Comparison of ENCODE assay signal across 8 cellular contexts in the genomic region with DNA sequence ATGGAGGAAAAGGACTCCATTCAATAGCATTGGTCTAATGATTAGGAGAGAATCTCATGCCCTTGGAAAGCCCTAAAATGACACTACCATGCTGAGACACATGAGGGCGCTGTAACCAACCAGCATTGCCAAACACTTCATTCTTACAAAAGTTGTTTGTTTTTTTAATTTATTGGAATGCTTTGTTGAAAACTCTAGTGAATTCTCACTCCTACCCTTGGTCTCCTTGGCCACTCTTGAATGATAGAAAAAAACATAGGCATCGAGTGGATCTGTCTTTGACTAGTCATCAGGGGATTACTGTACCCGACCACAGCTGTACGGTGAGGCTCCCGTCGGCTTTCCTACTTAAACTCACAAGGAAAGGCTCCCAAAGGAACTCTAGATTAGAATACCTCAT. TPM values are rescaled to one million over a fixed set of nuclear protein-coding genes. Genes with fewer than 3 reads are reported as not detected.
A peak's percentile ranks its signal among the peaks of the same experiment; 100 is the strongest.
DNase-seq lines count a peak whose midpoint lies in the region; ATAC-seq and TF ChIP-seq lines count a peak whose summit lies in the region.

No MANE protein-coding gene starts in this region.

- 0 out of 2 replicates have a peak, but pooled peaks cover under 1% of the 10 kb centered on the region for H3K27me3 ChIP-seq in SJCRH30
- no peaks in the 10 kb centered on the region for H3K27me3 ChIP-seq in right atrium auricular region

- H3K9me3 ChIP-seq in SJCRH30 (replicated peaks) (no peaks in the 10 kb centered on the region), right atrium auricular region (no peaks in the 10 kb centered on the region)

- peak; percentile 55 to 84 for TF ChIP-seq CTCF in right atrium auricular region (IDR thresholded peaks at IDR 0.05)

- H3K27ac ChIP-seq in SJCRH30 (no peak overlapping the region), right atrium auricular region (peak overlapping the region; percentile 27 to 57)

- H3K36me3 ChIP-seq in SJCRH30 (no peaks in the 10 kb centered on the region), right atrium auricular region (no peaks in the 10 kb centered on the region)

- H3K4me1 ChIP-seq in SJCRH30 (peaks cover 2% of the 10 kb centered on the region; the same call in 1 of the 2 replicates), right atrium auricular region (peaks cover 0 to 5% of the 10 kb centered on the region in 2 donors)

- H3K4me3 ChIP-seq in SJCRH30 (peak overlapping the region; percentile 21), right atrium auricular region (no peak overlapping the region)

- DNase-seq in activated CD4-positive, CD25-positive, alpha-beta regulatory T cell (lab: John Stamatoyannopoulos, UW), result peak; percentile 20 to 34 (median 27)
- DNase-seq in SJCRH30, result peak; percentile 41 to 73
- peak; percentile 59 for DNase-seq in activated naive CD4-positive, alpha-beta T cell treated with anti-CD3 and anti-CD28 coated beads, Interleukin-2, amount 50 U/mL, for 16 hours
- DNase-seq in right atrium auricular region (ENCODE audit: low spot score), result no peak
- peak; percentile 23 to 30 for DNase-seq in stimulated activated CD4-positive, alpha-beta T cell treated with anti-CD3 and anti-CD28 coated beads, Interleukin-15, amount 100 ng/mL, for 1 hour (ENCODE audit: low read depth in 1 of 2, low spot score in 1 of 2)
- DNase-seq in cerebellum (ENCODE audit: low spot score), result no peak
- DNase-seq in DMS153 treated with DMSO at 0.1 percent for 48 hours (lab: John Stamatoyannopoulos, UW; ENCODE audit: unreplicated experiment), result no peak

- ATAC-seq in activated CD4-positive, CD25-positive, alpha-beta regulatory T cell treated with anti-CD3 and anti-CD28 coated beads, Interleukin-2, amount 50 U/mL, for 24 hours, result no peak

RNA-seq across cellular contexts. Expression of a gene that starts 29.3 kb away (rescaled TPM):
- 51.2 and 57.8 TPM in 2 replicates for total RNA-seq in SJCRH30 (2014; rRNA removed; shearing (Covaris generic))
- total RNA-seq in right atrium auricular region (100 to 1,000 TPM; 158 to 377 TPM), cerebellum (124 TPM)

RNA-seq across cellular contexts. Expression of a gene that starts 55.2 kb away (rescaled TPM):
- 109 and 112 TPM in 2 replicates for total RNA-seq in SJCRH30 (2014; rRNA removed; shearing (Covaris generic))
- total RNA-seq in right atrium auricular region (10 to 100 TPM; 41.2 to 45.2 TPM), cerebellum (61.5 TPM)

Comparison
In these comparisons a context has a peak if more than half of its experiments do, and no peak if none do; other contexts are left out.
1. DNase-seq: peak in activated CD4-positive, CD25-positive, alpha-beta regulatory T cell (4 of 4), SJCRH30 (2 of 2), activated naive CD4-positive, alpha-beta T cell treated with anti-CD3 and anti-CD28 coated beads, Interleukin-2, amount 50 U/mL, for 16 hours (single experiment) and stimulated activated CD4-positive, alpha-beta T cell treated with anti-CD3 and anti-CD28 coated beads, Interleukin-15, amount 100 ng/mL, for 1 hour (2 of 2); none in right atrium auricular region (single experiment), cerebellum (single experiment) and DMS153 treated with DMSO at 0.1 percent for 48 hours (single experiment).